In genomic region chr6:3258720-3259490, GRCh38 we compare ENCODE assay signal across 1 cellular context.
TF ChIP-seq lines count a peak whose summit lies in the region.

Gene PSMG4 (plus strand): TSS chr6:3258947. CDS start chr6:3259023, 76 bp downstream.

TF ChIP-seq in K562, 482 proteins besides CTCF, POLR2A, EP300 and RAD21 (continued from another document and continues in another):
- TF ChIP-seq FOXO4 (CRISPR knock-in tag; IDR thresholded peaks at IDR 0.05) (no peak), ZNF696 (CRISPR knock-in tag; conservative IDR thresholded peaks at IDR 0.05) (no peak), FOXJ3 (CRISPR knock-in tag; IDR thresholded peaks at IDR 0.05) (no peak), HNRNPLL (IDR thresholded peaks at IDR 0.05; ENCODE audit: low read depth, low read length, poor library complexity, severe bottlenecking) (no peak), ZNF766 (CRISPR knock-in tag; conservative IDR thresholded peaks at IDR 0.05) (no peak), ZNF212 (CRISPR knock-in tag; IDR thresholded peaks at IDR 0.05) (no peak), RUNX1 (IDR thresholded peaks at IDR 0.05; ENCODE audit: low read depth) (no peak), ZFP91 (CRISPR knock-in tag; IDR thresholded peaks at IDR 0.05) (0 out of 2 replicates have a peak, but pooled peaks have one; percentile 39), ZBTB2 (IDR thresholded peaks at IDR 0.05) (no peak), ZNF3 (CRISPR knock-in tag; IDR thresholded peaks at IDR 0.05) (no peak), JUND (IDR thresholded peaks at IDR 0.05; ENCODE audit: borderline replicate concordance, low read depth, low read length) (no peak; the same call in 1 of the 2 replicates), JUND (tag; IDR thresholded peaks at IDR 0.05; ENCODE audit: borderline replicate concordance, low read depth, low read length) (no peak; the same call in 2 of the 3 replicates), U2AF1 (optimal IDR thresholded peaks at IDR 0.05; ENCODE audit: low read depth, low read length) (peak; percentile 74), ZNF77 (CRISPR knock-in tag; IDR thresholded peaks at IDR 0.05) (no peak), LCOR (CRISPR knock-in tag; IDR thresholded peaks at IDR 0.05) (peak; percentile 40; the same call in 1 of the 2 replicates), MAFF (IDR thresholded peaks at IDR 0.05; ENCODE audit: low read length) (no peak), ZBED1 (IDR thresholded peaks at IDR 0.05) (0 out of 2 replicates have a peak, but pooled peaks have one; percentile 42), CEBPZ (IDR thresholded peaks at IDR 0.05; ENCODE audit: borderline replicate concordance, low read depth, low read length) (no peak), GTF2F1 (IDR thresholded peaks at IDR 0.05; ENCODE audit: low read depth, low read length) (0 out of 2 replicates have a peak, but pooled peaks have one; percentile 12), NELFE (IDR thresholded peaks at IDR 0.05; ENCODE audit: insufficient read depth, insufficient read length) (no peak), POLR3G (IDR thresholded peaks at IDR 0.05; ENCODE audit: extremely low read depth, insufficient read length, insufficient replicate concordance) (no peak), KDM1A (IDR thresholded peaks at IDR 0.05) (no peak), E2F3 (CRISPR knock-in tag; IDR thresholded peaks at IDR 0.05) (peak; percentile 73), ERF (CRISPR knock-in tag; IDR thresholded peaks at IDR 0.05) (peak; percentile 71; the same call in 1 of the 2 replicates), TRIM28 (IDR thresholded peaks at IDR 0.05) (no peak), EP400 (IDR thresholded peaks at IDR 0.05) (peak; percentile 96), IRF2 (CRISPR knock-in tag; IDR thresholded peaks at IDR 0.05) (peak; percentile 100), ZNF444 (CRISPR knock-in tag; IDR thresholded peaks at IDR 0.05) (no peak), HNRNPK (IDR thresholded peaks at IDR 0.05; ENCODE audit: low read depth, low read length, poor library complexity, severe bottlenecking) (no peak), FOS (IDR thresholded peaks at IDR 0.05; ENCODE audit: extremely low read depth, insufficient read length) (no peak), CEBPG (CRISPR knock-in tag; IDR thresholded peaks at IDR 0.05) (peak; percentile 27; the same call in 1 of the 2 replicates), CEBPG (tag; conservative IDR thresholded peaks at IDR 0.05 in 1 of 2, IDR thresholded peaks at IDR 0.05 in 1 of 2) (no peak), ZBTB17 (CRISPR knock-in tag; IDR thresholded peaks at IDR 0.05) (peak; percentile 100), NR1H2 (CRISPR knock-in tag; IDR thresholded peaks at IDR 0.05) (no peak), MXD1 (CRISPR knock-in tag; IDR thresholded peaks at IDR 0.05; ENCODE audit: borderline replicate concordance, poor library complexity, severe bottlenecking) (peak; percentile 62), ZNF778 (CRISPR knock-in tag; IDR thresholded peaks at IDR 0.05) (no peak), SP1 (CRISPR knock-in tag; IDR thresholded peaks at IDR 0.05) (peak; percentile 96), YY1 (IDR thresholded peaks at IDR 0.05; ENCODE audit: borderline replicate concordance in 1 of 3, control insufficient read depth in 1 of 3, extremely low read depth in 1 of 3, insufficient read depth in 3 of 3, insufficient read length in 1 of 3, insufficient replicate concordance in 2 of 3, low read depth in 1 of 3, low read length in 2 of 3) (peak in 2 of 3 experiments; percentile 61 to 72), MTF1 (CRISPR knock-in tag; IDR thresholded peaks at IDR 0.05; ENCODE audit: borderline replicate concordance) (no peak), PPARD (CRISPR knock-in tag; IDR thresholded peaks at IDR 0.05) (no peak), POLR2AphosphoS2 (IDR thresholded peaks at IDR 0.05; ENCODE audit: low read length) (no peak), NONO (IDR thresholded peaks at IDR 0.05; ENCODE audit: low read depth in 2 of 2, low read length in 1 of 2) (peak in 1 of 2 experiments; percentile 60; a peak in 1 of 4 replicates), BRF2 (IDR thresholded peaks at IDR 0.05; ENCODE audit: borderline replicate concordance, insufficient read depth, insufficient read length) (no peak), TSC22D4 (tag; IDR thresholded peaks at IDR 0.05) (no peak), CTBP1 (IDR thresholded peaks at IDR 0.05; ENCODE audit: borderline replicate concordance) (peak; percentile 78; the same call in 1 of the 2 replicates), ETV5 (CRISPR knock-in tag; IDR thresholded peaks at IDR 0.05; ENCODE audit: low read depth) (no peak), ZNF134 (CRISPR knock-in tag; conservative IDR thresholded peaks at IDR 0.05) (no peak), MEF2A (IDR thresholded peaks at IDR 0.05; ENCODE audit: control insufficient read depth, low read depth, low read length) (no peak), ZNF830 (CRISPR knock-in tag; IDR thresholded peaks at IDR 0.05) (no peak), DLX4 (CRISPR knock-in tag; IDR thresholded peaks at IDR 0.05) (no peak)
- TF ChIP-seq, protein P1, sequence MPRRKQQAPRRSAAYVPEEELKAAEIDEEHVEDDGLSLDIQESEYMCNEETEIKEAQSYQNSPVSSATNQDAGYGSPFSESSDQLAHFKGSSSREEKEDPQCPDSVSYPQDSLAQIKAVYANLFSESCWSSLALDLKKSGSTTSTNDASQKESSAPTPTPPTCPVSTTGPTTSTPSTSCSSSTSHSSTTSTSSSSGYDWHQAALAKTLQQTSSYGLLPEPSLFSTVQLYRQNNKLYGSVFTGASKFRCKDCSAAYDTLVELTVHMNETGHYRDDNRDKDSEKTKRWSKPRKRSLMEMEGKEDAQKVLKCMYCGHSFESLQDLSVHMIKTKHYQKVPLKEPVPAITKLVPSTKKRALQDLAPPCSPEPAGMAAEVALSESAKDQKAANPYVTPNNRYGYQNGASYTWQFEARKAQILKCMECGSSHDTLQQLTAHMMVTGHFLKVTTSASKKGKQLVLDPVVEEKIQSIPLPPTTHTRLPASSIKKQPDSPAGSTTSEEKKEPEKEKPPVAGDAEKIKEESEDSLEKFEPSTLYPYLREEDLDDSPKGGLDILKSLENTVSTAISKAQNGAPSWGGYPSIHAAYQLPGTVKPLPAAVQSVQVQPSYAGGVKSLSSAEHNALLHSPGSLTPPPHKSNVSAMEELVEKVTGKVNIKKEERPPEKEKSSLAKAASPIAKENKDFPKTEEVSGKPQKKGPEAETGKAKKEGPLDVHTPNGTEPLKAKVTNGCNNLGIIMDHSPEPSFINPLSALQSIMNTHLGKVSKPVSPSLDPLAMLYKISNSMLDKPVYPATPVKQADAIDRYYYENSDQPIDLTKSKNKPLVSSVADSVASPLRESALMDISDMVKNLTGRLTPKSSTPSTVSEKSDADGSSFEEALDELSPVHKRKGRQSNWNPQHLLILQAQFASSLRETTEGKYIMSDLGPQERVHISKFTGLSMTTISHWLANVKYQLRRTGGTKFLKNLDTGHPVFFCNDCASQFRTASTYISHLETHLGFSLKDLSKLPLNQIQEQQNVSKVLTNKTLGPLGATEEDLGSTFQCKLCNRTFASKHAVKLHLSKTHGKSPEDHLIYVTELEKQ (CRISPR knock-in tag; IDR thresholded peaks at IDR 0.05) = no peak
- TF ChIP-seq, protein P2, sequence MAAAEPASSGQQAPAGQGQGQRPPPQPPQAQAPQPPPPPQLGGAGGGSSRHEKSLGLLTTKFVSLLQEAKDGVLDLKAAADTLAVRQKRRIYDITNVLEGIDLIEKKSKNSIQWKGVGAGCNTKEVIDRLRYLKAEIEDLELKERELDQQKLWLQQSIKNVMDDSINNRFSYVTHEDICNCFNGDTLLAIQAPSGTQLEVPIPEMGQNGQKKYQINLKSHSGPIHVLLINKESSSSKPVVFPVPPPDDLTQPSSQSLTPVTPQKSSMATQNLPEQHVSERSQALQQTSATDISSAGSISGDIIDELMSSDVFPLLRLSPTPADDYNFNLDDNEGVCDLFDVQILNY (CRISPR knock-in tag; IDR thresholded peaks at IDR 0.05) = 0 out of 2 replicates have a peak, but pooled peaks have one; percentile 80
- TF ChIP-seq, protein P3, sequence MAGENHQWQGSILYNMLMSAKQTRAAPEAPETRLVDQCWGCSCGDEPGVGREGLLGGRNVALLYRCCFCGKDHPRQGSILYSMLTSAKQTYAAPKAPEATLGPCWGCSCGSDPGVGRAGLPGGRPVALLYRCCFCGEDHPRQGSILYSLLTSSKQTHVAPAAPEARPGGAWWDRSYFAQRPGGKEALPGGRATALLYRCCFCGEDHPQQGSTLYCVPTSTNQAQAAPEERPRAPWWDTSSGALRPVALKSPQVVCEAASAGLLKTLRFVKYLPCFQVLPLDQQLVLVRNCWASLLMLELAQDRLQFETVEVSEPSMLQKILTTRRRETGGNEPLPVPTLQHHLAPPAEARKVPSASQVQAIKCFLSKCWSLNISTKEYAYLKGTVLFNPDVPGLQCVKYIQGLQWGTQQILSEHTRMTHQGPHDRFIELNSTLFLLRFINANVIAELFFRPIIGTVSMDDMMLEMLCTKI (IDR thresholded peaks at IDR 0.05; ENCODE audit: partially characterized antibody) = no peak
